33 cellular contexts compared by ENCODE assay signal in the genomic region with DNA sequence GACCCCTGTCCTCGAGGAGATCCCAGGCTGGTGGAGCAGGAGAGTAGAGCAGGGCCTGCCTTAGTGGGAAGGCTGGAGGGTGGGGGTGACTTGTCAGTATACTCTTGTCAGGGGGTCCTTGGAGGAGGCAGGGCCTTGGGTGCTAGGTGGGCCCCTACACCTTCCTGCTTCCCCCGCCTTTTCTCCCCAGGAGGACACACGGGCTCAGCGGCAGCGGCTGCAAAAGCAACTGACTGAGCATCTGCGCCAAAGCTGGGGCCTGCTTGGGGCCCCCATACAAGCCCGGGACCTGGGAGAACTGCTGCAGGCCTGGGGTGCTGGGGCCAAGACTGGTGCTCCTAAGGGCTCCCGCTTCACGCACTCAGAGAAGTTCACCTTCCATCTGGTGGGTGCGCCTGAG. TPM values are rescaled to one million over a fixed set of nuclear protein-coding genes. Genes with fewer than 3 reads are reported as not detected.
"Had no signal": no experiment of that assay in that cellular context is flagged by ENCODE, and none has a peak within 500 bp of the region (broad histone marks: within the 10 kb centered on the region; RNA-seq: fewer than 3 reads in every experiment).

No MANE protein-coding gene starts in this region.

- H3K4me3 ChIP-seq: adrenal gland, body of pancreas, esophagus muscularis mucosa, gastrocnemius medialis, heart left ventricle had no signal

- H3K27ac Mint-ChIP-seq: activated B cell treated with CpG ODN at 0.5 μM for 24 hours; activated CD4-positive, alpha-beta memory T cell treated with anti-CD3 and anti-CD28 coated beads, Interleukin-2, amount 10 ng/mL, durations not matched to agents 7 days and 5 days; activated CD4-positive, alpha-beta T cell treated with anti-CD3 and anti-CD28 coated beads, Interleukin-2, amount 10 ng/mL, durations not matched to agents 7 days and 5 days; activated naive CD4-positive, alpha-beta T cell treated with anti-CD3 and anti-CD28 coated beads for 36 hours; activated naive CD4-positive, alpha-beta T cell treated with anti-CD3 and anti-CD28 coated beads, Interleukin-2, amount 50 U/mL, for 24 hours; activated naive CD8-positive, alpha-beta T cell treated with anti-CD3 and anti-CD28 coated beads for 36 hours; activated naive CD8-positive, alpha-beta T cell treated with anti-CD3 and anti-CD28 coated beads, Interleukin-2, amount 50 U/mL, for 24 hours; activated T-cell treated with anti-CD3 and anti-CD28 coated beads, Interleukin-2, amount 50 U/mL, for 24 hours; activated T-helper 2 cell treated with anti-CD3 and anti-CD28 coated beads, Interferon-gamma antibody, Interleukin-2, Interleukin-4, amounts not matched to agents 10 μg/mL and 5 μg/mL and 100 μg/mL, durations not matched to agents 14 hours and 24 hours and 36 hours had no signal

- H3K4me3 Mint-ChIP-seq: activated B cell treated with CpG ODN at 0.5 μM for 24 hours; activated CD4-positive, alpha-beta memory T cell treated with anti-CD3 and anti-CD28 coated beads, Interleukin-2, amount 10 ng/mL, durations not matched to agents 7 days and 5 days; activated CD4-positive, alpha-beta T cell treated with anti-CD3 and anti-CD28 coated beads, Interleukin-2, amount 10 ng/mL, durations not matched to agents 7 days and 5 days; activated CD8-positive, alpha-beta memory T cell treated with anti-CD3 and anti-CD28 coated beads, Interleukin-2, amount 10 ng/mL, durations not matched to agents 7 days and 5 days; activated naive CD4-positive, alpha-beta T cell treated with anti-CD3 and anti-CD28 coated beads for 36 hours; activated naive CD4-positive, alpha-beta T cell treated with anti-CD3 and anti-CD28 coated beads, Interleukin-2, amount 50 U/mL, for 24 hours; activated naive CD8-positive, alpha-beta T cell treated with anti-CD3 and anti-CD28 coated beads for 36 hours; activated naive CD8-positive, alpha-beta T cell treated with anti-CD3 and anti-CD28 coated beads, Interleukin-2, amount 50 U/mL, for 24 hours; activated T-cell treated with anti-CD3 and anti-CD28 coated beads, Interleukin-2, amount 50 U/mL, for 24 hours; effector memory CD8-positive, alpha-beta T cell had no signal

- H3K27ac ChIP-seq: adrenal gland, body of pancreas, esophagus muscularis mucosa, foreskin keratinocyte, gastrocnemius medialis, heart left ventricle, WERI-Rb-1 had no signal

- H3K27me3 Mint-ChIP-seq: activated B cell treated with CpG ODN at 0.5 μM for 24 hours; activated CD4-positive, alpha-beta memory T cell treated with anti-CD3 and anti-CD28 coated beads, Interleukin-2, amount 10 ng/mL, durations not matched to agents 7 days and 5 days; activated CD4-positive, alpha-beta T cell treated with anti-CD3 and anti-CD28 coated beads, Interleukin-2, amount 10 ng/mL, durations not matched to agents 7 days and 5 days; activated CD8-positive, alpha-beta memory T cell treated with anti-CD3 and anti-CD28 coated beads, Interleukin-2, amount 10 ng/mL, durations not matched to agents 7 days and 5 days; activated naive CD4-positive, alpha-beta T cell treated with anti-CD3 and anti-CD28 coated beads, Interleukin-2, amount 50 U/mL, for 24 hours; activated naive CD8-positive, alpha-beta T cell treated with anti-CD3 and anti-CD28 coated beads for 36 hours; activated naive CD8-positive, alpha-beta T cell treated with anti-CD3 and anti-CD28 coated beads, Interleukin-2, amount 50 U/mL, for 24 hours; effector memory CD8-positive, alpha-beta T cell had no signal

- DNase-seq: activated B cell treated with CpG ODN at 0.5 μM for 24 hours; activated CD4-positive, alpha-beta memory T cell treated with anti-CD3 and anti-CD28 coated beads, Interleukin-2, amount 10 ng/mL, durations not matched to agents 7 days and 5 days; activated CD4-positive, alpha-beta T cell treated with anti-CD3 and anti-CD28 coated beads for 1 hour; activated CD4-positive, alpha-beta T cell treated with anti-CD3 and anti-CD28 coated beads for 4 hours; activated CD4-positive, alpha-beta T cell treated with anti-CD3 and anti-CD28 coated beads, Interleukin-2, amount 10 ng/mL, durations not matched to agents 7 days and 5 days; activated CD4-positive, alpha-beta T cell treated with anti-CD3 and anti-CD28 coated beads, Interleukin-2, amount 50 U/mL, for 4 hours; activated CD8-positive, alpha-beta memory T cell treated with anti-CD3 and anti-CD28 coated beads, Interleukin-2, amount 10 ng/mL, durations not matched to agents 7 days and 5 days; activated CD8-positive, alpha-beta memory T cell treated with anti-CD3 and anti-CD28 coated beads, Interleukin-2, amount 50 U/mL, for 4 hours; activated effector memory CD4-positive, alpha-beta T cell treated with anti-CD3 and anti-CD28 coated beads, Interleukin-2, amount 50 U/mL, for 16 hours; activated naive CD4-positive, alpha-beta T cell treated with anti-CD3 and anti-CD28 coated beads for 36 hours; activated naive CD8-positive, alpha-beta T cell treated with anti-CD3 and anti-CD28 coated beads for 36 hours; activated naive CD8-positive, alpha-beta T cell treated with anti-CD3 and anti-CD28 coated beads, Interleukin-2, amount 50 U/mL, for 24 hours; activated T-cell treated with anti-CD3 and anti-CD28 coated beads, Interleukin-2, amount 50 U/mL, for 24 hours; adrenal gland; amygdala; aorta; body of pancreas; caudate nucleus; cortex of kidney; dermis blood vessel endothelial cell; effector CD4-positive, alpha-beta T cell; effector memory CD8-positive, alpha-beta T cell; erythroblast; foreskin keratinocyte; gastrocnemius medialis; glutamatergic neuron; heart left ventricle; T1000; WERI-Rb-1 had no signal

- H3K4me1 Mint-ChIP-seq: activated B cell treated with CpG ODN at 0.5 μM for 24 hours; activated naive CD8-positive, alpha-beta T cell treated with anti-CD3 and anti-CD28 coated beads for 36 hours had no signal

- ATAC-seq: activated CD8-positive, alpha-beta memory T cell treated with anti-CD3 and anti-CD28 coated beads, Interleukin-2, amount 10 ng/mL, durations not matched to agents 7 days and 5 days; activated naive CD8-positive, alpha-beta T cell treated with anti-CD3 and anti-CD28 coated beads, Interleukin-2, amount 50 U/mL, for 24 hours; body of pancreas; effector memory CD8-positive, alpha-beta T cell; foreskin keratinocyte; gastrocnemius medialis; heart left ventricle had no signal

- H3K4me1 ChIP-seq: adrenal gland, body of pancreas, esophagus muscularis mucosa, foreskin keratinocyte, gastrocnemius medialis, heart left ventricle had no signal

- H3K27me3 ChIP-seq: adrenal gland, body of pancreas, esophagus muscularis mucosa, foreskin keratinocyte, gastrocnemius medialis, heart left ventricle had no signal

- H3K9me3 Mint-ChIP-seq: activated B cell treated with CpG ODN at 0.5 μM for 24 hours; activated CD4-positive, alpha-beta memory T cell treated with anti-CD3 and anti-CD28 coated beads, Interleukin-2, amount 10 ng/mL, durations not matched to agents 7 days and 5 days; activated CD4-positive, alpha-beta T cell treated with anti-CD3 and anti-CD28 coated beads, Interleukin-2, amount 10 ng/mL, durations not matched to agents 7 days and 5 days; activated naive CD4-positive, alpha-beta T cell treated with anti-CD3 and anti-CD28 coated beads for 36 hours; activated naive CD4-positive, alpha-beta T cell treated with anti-CD3 and anti-CD28 coated beads, Interleukin-2, amount 50 U/mL, for 24 hours; activated naive CD8-positive, alpha-beta T cell treated with anti-CD3 and anti-CD28 coated beads for 36 hours; activated naive CD8-positive, alpha-beta T cell treated with anti-CD3 and anti-CD28 coated beads, Interleukin-2, amount 50 U/mL, for 24 hours; activated T-cell treated with anti-CD3 and anti-CD28 coated beads, Interleukin-2, amount 50 U/mL, for 24 hours; activated T-helper 2 cell treated with anti-CD3 and anti-CD28 coated beads, Interferon-gamma antibody, Interleukin-2, Interleukin-4, amounts not matched to agents 10 μg/mL and 5 μg/mL and 100 μg/mL, durations not matched to agents 14 hours and 24 hours and 36 hours; effector memory CD8-positive, alpha-beta T cell had no signal

- H3K36me3 ChIP-seq: WERI-Rb-1 had no signal

- H3K9me3 ChIP-seq: adrenal gland, body of pancreas, esophagus muscularis mucosa, gastrocnemius medialis, heart left ventricle had no signal

RNA-seq across cellular contexts. Expression of gene CACNA1F, which starts 13.4 kb away (rescaled TPM):
- total RNA-seq: chondrocyte, foreskin keratinocyte, gastrocnemius medialis had no signal

RNA-seq across cellular contexts. Expression of gene FOXP3, which starts 18.0 kb away (rescaled TPM):
- total RNA-seq: body of pancreas, esophagus muscularis mucosa, gastrocnemius medialis had no signal
- polyA plus RNA-seq: aorta had no signal
